27 cellular contexts compared by ENCODE assay signal in the genomic region with DNA sequence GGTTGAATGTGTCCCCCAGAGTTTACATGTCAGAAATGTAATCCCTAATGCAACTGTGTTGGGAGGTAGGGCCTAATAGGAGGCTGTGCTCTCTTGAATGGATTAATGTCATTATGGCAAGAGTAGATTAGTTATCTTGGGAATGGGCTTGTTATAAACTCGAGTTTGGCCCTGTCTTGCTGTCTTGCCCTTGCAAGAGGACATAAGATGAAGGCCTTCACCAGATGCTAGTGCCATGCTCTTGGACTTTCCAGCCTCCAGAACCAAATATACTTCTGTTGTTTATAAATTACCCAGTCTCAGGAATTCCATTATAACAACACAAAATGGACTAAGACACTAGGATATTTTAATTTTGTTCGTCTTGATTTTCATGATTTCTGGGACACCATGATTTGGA. TPM values are rescaled to one million over a fixed set of nuclear protein-coding genes. Genes with fewer than 3 reads are reported as not detected.
DNase-seq lines count a peak whose midpoint lies in the region; ATAC-seq, FAIRE-seq and TF ChIP-seq lines count a peak whose summit lies in the region.
"Had no signal": no experiment of that assay in that cellular context is flagged by ENCODE, and none has a peak within 500 bp of the region (broad histone marks: within the 10 kb centered on the region; RNA-seq: fewer than 3 reads in every experiment).

No MANE protein-coding gene starts in this region.

- peaks cover 70 to 82% of the 10 kb centered on the region in 2 donors for H3K4me1 Mint-ChIP-seq in effector memory CD8-positive, alpha-beta T cell (ENCODE audit: low read depth in 2 of 2)
- H3K4me1 Mint-ChIP-seq in neural progenitor cell, result peaks cover 43% of the 10 kb centered on the region

- TF ChIP-seq CTCF in HepG2 (CRISPR knock-in tag; IDR thresholded peaks at IDR 0.05) (no peak), right lobe of liver (IDR thresholded peaks at IDR 0.05) (no peak), lower lobe of right lung (IDR thresholded peaks at IDR 0.05) (no peak), neural progenitor cell (IDR thresholded peaks at IDR 0.05) (no peak)

- no peak for ATAC-seq in HepG2
- no peak for ATAC-seq in right lobe of liver
- ATAC-seq in effector memory CD8-positive, alpha-beta T cell (replicated peaks), result no peak
- ATAC-seq in lower lobe of right lung, result no peak
- ATAC-seq in HG02763 (IDR thresholded peaks at IDR 0.05; ENCODE audit: unreplicated experiment), result no peak
- ATAC-seq: GM12878, Right ventricle myocardium inferior, SK-N-SH treated with all-trans-retinoic acid at 6 μM for 48 hours had no signal

- H3K4me2 ChIP-seq in HepG2 (ENCODE audit: low read depth, low read length) (no peak overlapping the region), neural progenitor cell (no peak overlapping the region)
- H3K4me2 ChIP-seq: PC-9 had no signal

- TF ChIP-seq EP300 in HepG2 (IDR thresholded peaks at IDR 0.05; ENCODE audit: low read depth in 2 of 2, low read length in 2 of 2), result no peak
- TF ChIP-seq EP300 in HepG2 (CRISPR knock-in tag; IDR thresholded peaks at IDR 0.05; ENCODE audit: borderline replicate concordance), result no peak

- TF ChIP-seq RAD21 in HepG2 (CRISPR knock-in tag; IDR thresholded peaks at IDR 0.05), result no peak

- H3K27ac ChIP-seq in HepG2 (ENCODE audit: extremely low read length, insufficient read depth, low read length) (no peak overlapping the region), right lobe of liver (no peak overlapping the region), lower lobe of right lung (no peak overlapping the region), neural progenitor cell (no peak overlapping the region)
- H3K27ac ChIP-seq: HL-60, PC-9, SJCRH30 had no signal

- peaks cover 0 to 2% of the 10 kb centered on the region in 2 donors for H3K9me3 Mint-ChIP-seq in effector memory CD8-positive, alpha-beta T cell
- H3K9me3 Mint-ChIP-seq in neural progenitor cell, result peaks cover 4% of the 10 kb centered on the region

- intact Hi-C loops in HepG2 (cut with micrococcal nuclease; ENCODE audit: unreplicated experiment), result no loop called here
- intact Hi-C loops in right lobe of liver (cut with DNase I), result no loop called here
- intact Hi-C loops in lower lobe of right lung (cut with DNase I), result no loop called here

- CTCF ChIA-PET in HepG2 (lab: Yijun Ruan, JAX; ENCODE audit: low intra/inter-chr PET ratio, low total read pairs), result no interaction called here

- FAIRE-seq in HepG2 (lab: Jason Lieb, UNC), result no peak
- FAIRE-seq: GM12878 had no signal

- H3K36me3 ChIP-seq in HepG2 (replicated peaks in 1 of 2; ENCODE audit: control insufficient read depth in 1 of 2, insufficient read depth in 2 of 2, low read length in 2 of 2) (peaks cover 0 to 13% of the 10 kb centered on the region in 2 experiments; a peak in 2 of 5 replicates), right lobe of liver (no peaks in the 10 kb centered on the region), lower lobe of right lung (peaks cover under 1% of the 10 kb centered on the region), neural progenitor cell (no peaks in the 10 kb centered on the region)
- H3K36me3 ChIP-seq: HAP-1, SJCRH30 had no signal

- H3K27me3 ChIP-seq in HepG2 (ENCODE audit: control insufficient read depth in 1 of 2, insufficient read depth in 2 of 2, low read length in 2 of 2) (no peaks in the 10 kb centered on the region; a peak in 1 of 5 replicates), right lobe of liver (no peaks in the 10 kb centered on the region), lower lobe of right lung (ENCODE audit: low read depth) (no peaks in the 10 kb centered on the region), neural progenitor cell (peaks cover 19% of the 10 kb centered on the region)
- H3K27me3 ChIP-seq: SJCRH30 had no signal

- peaks cover 11% of the 10 kb centered on the region for H3K9me3 ChIP-seq in HepG2 (ENCODE audit: low read length)
- H3K9me3 ChIP-seq in right lobe of liver, result no peaks in the 10 kb centered on the region
- H3K9me3 ChIP-seq in lower lobe of right lung, result peaks cover 11% of the 10 kb centered on the region
- no peaks in the 10 kb centered on the region for H3K9me3 ChIP-seq in neural progenitor cell (ENCODE audit: low read depth)
- H3K9me3 ChIP-seq: HAP-1, SJCRH30 had no signal

- no peak overlapping the region for H3K4me3 ChIP-seq in HepG2 (replicated peaks in 1 of 3; ENCODE audit: insufficient read depth in 1 of 3, low read depth in 2 of 3, low read length in 3 of 3)
- H3K4me3 ChIP-seq in right lobe of liver, result no peak overlapping the region
- H3K4me3 ChIP-seq in lower lobe of right lung, result peak overlapping the region; percentile 95
- H3K4me3 ChIP-seq in neural progenitor cell, result no peak overlapping the region
- H3K4me3 ChIP-seq: GM12878, HAP-1, PC-9, SJCRH30 had no signal

- H3K79me2 ChIP-seq in HepG2 (ENCODE audit: insufficient read depth, low read length) (peaks cover 96% of the 10 kb centered on the region), neural progenitor cell (ENCODE audit: low read depth) (peaks cover 66% of the 10 kb centered on the region)

- no peak for DNase-seq in HepG2 (ENCODE audit: low spot score)
- no peak for DNase-seq in right lobe of liver
- DNase-seq in effector memory CD8-positive, alpha-beta T cell, result no peak
- DNase-seq in lower lobe of right lung, result no peak
- no peak for DNase-seq in glomerular visceral epithelial cell (ENCODE audit: extremely low spot score)
- DNase-seq in stimulated activated CD8-positive, alpha-beta memory T cell treated with anti-CD3 and anti-CD28 coated beads, Interleukin-4, amount 100 ng/mL, for 48 hours, result no peak
- DNase-seq in neural progenitor cell (ENCODE audit: low spot score), result no peak
- DNase-seq: 8988T; CD4-positive, alpha-beta memory T cell; COR-L47; EL; GDM1; GOT3; NCI-H1105; NCI-H1436 treated with DMSO at 0.1 percent for 48 hours; NCI-H187 treated with DMSO at 0.1 percent for 48 hours; NCI-H446; NCI-H524 treated with DMSO at 0.1 percent for 48 hours; NCI-H774; PC-9; SJCRH30 had no signal

- H3K9ac ChIP-seq in HepG2 (ENCODE audit: insufficient read depth, low read depth, low read length) (no peak overlapping the region), neural progenitor cell (no peak overlapping the region)

- POLR2A ChIA-PET in HepG2 (lab: Yijun Ruan, JAX), result no interaction called here

- H3K27ac Mint-ChIP-seq in effector memory CD8-positive, alpha-beta T cell, result peak overlapping the region; percentile 55 to 79
- H3K27ac Mint-ChIP-seq in neural progenitor cell, result no peak overlapping the region

- BruUV-seq in HepG2 (replicated peaks; lab: Mats Ljungman, UMichigan), result no TSS peak

- H3K27me3 Mint-ChIP-seq in effector memory CD8-positive, alpha-beta T cell, result no peaks in the 10 kb centered on the region
- no peaks in the 10 kb centered on the region for H3K27me3 Mint-ChIP-seq in neural progenitor cell (ENCODE audit: insufficient read depth, low read depth)
- H3K27me3 Mint-ChIP-seq: CD4-positive, alpha-beta memory T cell had no signal

- peaks cover 13% of the 10 kb centered on the region for H3K36me3 Mint-ChIP-seq in effector memory CD8-positive, alpha-beta T cell (ENCODE audit: insufficient read depth)
- H3K36me3 Mint-ChIP-seq in neural progenitor cell, result peaks cover 24% of the 10 kb centered on the region

- no peak overlapping the region for H2AFZ ChIP-seq in HepG2 (ENCODE audit: low read length)
- H2AFZ ChIP-seq in neural progenitor cell (replicated peaks), result no peak overlapping the region
- H2AFZ ChIP-seq: PC-9 had no signal

- in situ Hi-C loops in HepG2 (cut with HindIII; ENCODE audit: extremely low pct_ligation_motif_present, low pct_unique_long_range_greater_than_20kb), result no loop called here

- TF ChIP-seq POLR2A in HepG2 (IDR thresholded peaks at IDR 0.05; ENCODE audit: insufficient read depth in 1 of 2, low read depth in 2 of 2, low read length in 2 of 2), result no peak
- no peak for TF ChIP-seq POLR2A in right lobe of liver (IDR thresholded peaks at IDR 0.05)

- no peak overlapping the region for H3K4me3 Mint-ChIP-seq in effector memory CD8-positive, alpha-beta T cell
- no peak overlapping the region for H3K4me3 Mint-ChIP-seq in neural progenitor cell

- WGBS in HepG2 (ENCODE audit: low lambda C conversion rate), result 98% methylated on average over 2 of the region's 2 CpGs
- WGBS in right lobe of liver (ENCODE audit: insufficient coverage, low coverage, low lambda C conversion rate, missing lambda C conversion rate), result 89% methylated on average over 2 of the region's 2 CpGs

- peaks cover 15% of the 10 kb centered on the region for H3F3A ChIP-seq in neural progenitor cell (ENCODE audit: low read depth)

- peaks cover 58% of the 10 kb centered on the region for H3K4me1 ChIP-seq in HepG2 (ENCODE audit: insufficient read depth, low read length)
- peaks cover 3 to 74% (median 17%) of the 10 kb centered on the region in 4 donors for H3K4me1 ChIP-seq in right lobe of liver
- peaks cover 68% of the 10 kb centered on the region for H3K4me1 ChIP-seq in lower lobe of right lung
- peaks cover 17% of the 10 kb centered on the region for H3K4me1 ChIP-seq in neural progenitor cell
- H3K4me1 ChIP-seq: SJCRH30 had no signal

- H4K20me1 ChIP-seq in HepG2 (ENCODE audit: insufficient read depth, low read length) (peaks cover 11% of the 10 kb centered on the region), neural progenitor cell (ENCODE audit: low read depth) (peaks cover 67% of the 10 kb centered on the region)

RNA-seq across cellular contexts. Expression of a gene that starts 5.4 kb away (rescaled TPM):
- 21.3 and 26.0 TPM in 2 replicates for total RNA-seq in HepG2 (2016; rRNA removed; fragmentation: Illumina TruSeq; extraction: Trizol)
- 15.6 and 18.1 TPM in 2 replicates for total RNA-seq in HepG2 (2016; cell fraction: cytosol; rRNA removed; fragmentation: Illumina TruSeq; extraction: Trizol; ENCODE audit: low read depth)
- total RNA-seq in HepG2 (2016; cell fraction: insoluble cytoplasmic fraction; rRNA removed; fragmentation: Illumina TruSeq; extraction: Trizol), result 23.2 and 24.7 TPM in 2 replicates
- total RNA-seq in HepG2 (2016; cell fraction: membrane; rRNA removed; fragmentation: Illumina TruSeq; extraction: Trizol), result 8.9 and 10.9 TPM in 2 replicates
- total RNA-seq in HepG2 (2016; cell fraction: nucleus; rRNA removed; fragmentation: Illumina TruSeq; extraction: Trizol), result 42.9 and 43.7 TPM in 2 replicates
- polyA plus RNA-seq in HepG2 (2011; rRNA removed), result 6.4 and 8.4 TPM in 2 replicates
- polyA plus RNA-seq in HepG2 (2011; cell fraction: cytosol; rRNA removed), result 3.4 and 4.1 TPM in 2 replicates
- 4.4 and 7.1 TPM in 2 replicates for polyA plus RNA-seq in HepG2 (2011; cell fraction: nucleus; rRNA removed)
- 7.9 and 11.9 TPM in 2 replicates for polyA plus RNA-seq in HepG2 (2012)
- polyA plus RNA-seq in HepG2 (2016; cell fraction: cytosol; fragmentation: Illumina TruSeq; extraction: Trizol; ENCODE audit: low read depth), result 0.45 and 0.52 TPM in 2 replicates
- polyA plus RNA-seq in HepG2 (2016; cell fraction: insoluble cytoplasmic fraction; fragmentation: Illumina TruSeq; extraction: Trizol; ENCODE audit: low read depth), result 19.5 and 20.2 TPM in 2 replicates
- 1.8 and 2.2 TPM in 2 replicates for polyA plus RNA-seq in HepG2 (2016; cell fraction: membrane; fragmentation: Illumina TruSeq; extraction: Trizol; ENCODE audit: low read depth)
- polyA plus RNA-seq in HepG2 (2016; cell fraction: nucleus; fragmentation: Illumina TruSeq; extraction: Trizol; ENCODE audit: insufficient read depth, low read depth), result 35.9 and 42.5 TPM in 2 replicates
- polyA minus RNA-seq in HepG2 (2011; rRNA and poly(A)+ RNA removed; ENCODE audit: low replicate concordance), result 0.19 and 11.0 TPM in 2 replicates
- polyA minus RNA-seq in HepG2 (2011; cell fraction: cytosol; rRNA and poly(A)+ RNA removed), result 9.1 and 9.7 TPM in 2 replicates
- polyA minus RNA-seq in HepG2 (2011; cell fraction: nucleus; rRNA and poly(A)+ RNA removed), result 46.5 and 49.8 TPM in 2 replicates
- total RNA-seq in right lobe of liver, result 100 to 1,000 TPM in 2 of 6 experiments, 10 to 100 TPM in 4; 36.3 to 173 (median 72.8) TPM
- 122 TPM for total RNA-seq in lower lobe of right lung
- total RNA-seq in neural progenitor cell (ENCODE audit: low replicate concordance), result 19.7 and 24.2 TPM in 2 replicates
